In genomic region chr2:69734858-69735574, GRCh38 we compare ENCODE assay signal across 1 cellular context.
TF ChIP-seq lines count a peak whose summit lies in the region.

No MANE protein-coding gene starts in this region.

TF ChIP-seq in GM12878, 131 proteins besides CTCF, POLR2A, EP300 and RAD21 (continued from another document):
- TF ChIP-seq ZNF207 (IDR thresholded peaks at IDR 0.05; ENCODE audit: borderline replicate concordance) (no peak), ATF2 (IDR thresholded peaks at IDR 0.05; ENCODE audit: low read length) (0 out of 2 replicates have a peak, but pooled peaks have one; percentile 39), SIX5 (IDR thresholded peaks at IDR 0.05; ENCODE audit: low read depth, low read length, severe bottlenecking) (no peak), NFIC (IDR thresholded peaks at IDR 0.05; ENCODE audit: low read depth, low read length) (peak; percentile 38; the same call in 1 of the 2 replicates), ZBTB4 (CRISPR knock-in tag; IDR thresholded peaks at IDR 0.05) (no peak), SPI1 (IDR thresholded peaks at IDR 0.05; ENCODE audit: borderline replicate concordance, insufficient read depth, low read depth, low read length) (peak; percentile 89), BCL11A (IDR thresholded peaks at IDR 0.05; ENCODE audit: low read depth, low read length) (0 out of 2 replicates have a peak, but pooled peaks have one; percentile 34), ZSCAN29 (IDR thresholded peaks at IDR 0.05) (no peak), ETV6 (conservative IDR thresholded peaks at IDR 0.05 in 1 of 2, IDR thresholded peaks at IDR 0.05 in 1 of 2; ENCODE audit: borderline replicate concordance in 1 of 2, low read depth in 1 of 2) (no peak), IRF4 (IDR thresholded peaks at IDR 0.05; ENCODE audit: low read depth, low read length) (peak; percentile 72), RUNX3 (IDR thresholded peaks at IDR 0.05; ENCODE audit: low read length) (peak; percentile 81), NR2C2 (IDR thresholded peaks at IDR 0.05; ENCODE audit: borderline replicate concordance, control insufficient read depth, insufficient read length, low read depth) (no peak), RB1 (IDR thresholded peaks at IDR 0.05; ENCODE audit: borderline replicate concordance) (no peak)
- TF ChIP-seq, protein P1, sequence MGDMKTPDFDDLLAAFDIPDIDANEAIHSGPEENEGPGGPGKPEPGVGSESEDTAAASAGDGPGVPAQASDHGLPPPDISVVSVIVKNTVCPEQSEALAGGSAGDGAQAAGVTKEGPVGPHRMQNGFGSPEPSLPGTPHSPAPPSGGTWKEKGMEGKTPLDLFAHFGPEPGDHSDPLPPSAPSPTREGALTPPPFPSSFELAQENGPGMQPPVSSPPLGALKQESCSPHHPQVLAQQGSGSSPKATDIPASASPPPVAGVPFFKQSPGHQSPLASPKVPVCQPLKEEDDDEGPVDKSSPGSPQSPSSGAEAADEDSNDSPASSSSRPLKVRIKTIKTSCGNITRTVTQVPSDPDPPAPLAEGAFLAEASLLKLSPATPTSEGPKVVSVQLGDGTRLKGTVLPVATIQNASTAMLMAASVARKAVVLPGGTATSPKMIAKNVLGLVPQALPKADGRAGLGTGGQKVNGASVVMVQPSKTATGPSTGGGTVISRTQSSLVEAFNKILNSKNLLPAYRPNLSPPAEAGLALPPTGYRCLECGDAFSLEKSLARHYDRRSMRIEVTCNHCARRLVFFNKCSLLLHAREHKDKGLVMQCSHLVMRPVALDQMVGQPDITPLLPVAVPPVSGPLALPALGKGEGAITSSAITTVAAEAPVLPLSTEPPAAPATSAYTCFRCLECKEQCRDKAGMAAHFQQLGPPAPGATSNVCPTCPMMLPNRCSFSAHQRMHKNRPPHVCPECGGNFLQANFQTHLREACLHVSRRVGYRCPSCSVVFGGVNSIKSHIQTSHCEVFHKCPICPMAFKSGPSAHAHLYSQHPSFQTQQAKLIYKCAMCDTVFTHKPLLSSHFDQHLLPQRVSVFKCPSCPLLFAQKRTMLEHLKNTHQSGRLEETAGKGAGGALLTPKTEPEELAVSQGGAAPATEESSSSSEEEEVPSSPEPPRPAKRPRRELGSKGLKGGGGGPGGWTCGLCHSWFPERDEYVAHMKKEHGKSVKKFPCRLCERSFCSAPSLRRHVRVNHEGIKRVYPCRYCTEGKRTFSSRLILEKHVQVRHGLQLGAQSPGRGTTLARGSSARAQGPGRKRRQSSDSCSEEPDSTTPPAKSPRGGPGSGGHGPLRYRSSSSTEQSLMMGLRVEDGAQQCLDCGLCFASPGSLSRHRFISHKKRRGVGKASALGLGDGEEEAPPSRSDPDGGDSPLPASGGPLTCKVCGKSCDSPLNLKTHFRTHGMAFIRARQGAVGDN (IDR thresholded peaks at IDR 0.05) = peak; percentile 56; the same call in 1 of the 2 replicates
TF ChIP-seq in GM12878: peak in this region for 9.
